Comparison of ENCODE assay signal across 22 cellular contexts in genomic region chr18:64379662-64380061, GRCh38.
DNase-seq lines count a peak whose midpoint lies in the region; ATAC-seq and TF ChIP-seq lines count a peak whose summit lies in the region.
"Had no signal": no experiment of that assay in that cellular context is flagged by ENCODE, and none has a peak within 500 bp of the region (broad histone marks: within the 10 kb centered on the region; RNA-seq: fewer than 3 reads in every experiment).

No MANE protein-coding gene starts in this region.

- ATAC-seq in GM18498 (IDR thresholded peaks at IDR 0.05; ENCODE audit: unreplicated experiment) (peak; percentile 43), GM19397 (IDR thresholded peaks at IDR 0.05; ENCODE audit: unreplicated experiment) (peak; percentile 28), HG02623 (IDR thresholded peaks at IDR 0.05; ENCODE audit: unreplicated experiment) (peak; percentile 23), HG03378 (IDR thresholded peaks at IDR 0.05; ENCODE audit: unreplicated experiment) (peak; percentile 8), HG03280 (IDR thresholded peaks at IDR 0.05; ENCODE audit: unreplicated experiment) (no peak)
- ATAC-seq in naive thymus-derived CD8-positive, alpha-beta T cell, result no peak
- ATAC-seq: A549; activated T-cell treated with anti-CD3 and anti-CD28 coated beads, Interleukin-2, amount 50 U/mL, for 72 hours; GM23338; right lobe of liver had no signal

- no peak overlapping the region for H3K27ac Mint-ChIP-seq in naive thymus-derived CD8-positive, alpha-beta T cell
- H3K27ac Mint-ChIP-seq: activated CD4-positive, alpha-beta T cell treated with anti-CD3 and anti-CD28 coated beads, Interleukin-2, amount 10 ng/mL, durations not matched to agents 7 days and 5 days; activated T-cell treated with anti-CD3 and anti-CD28 coated beads, Interleukin-2, amount 50 U/mL, for 72 hours; CD8-positive, alpha-beta memory T cell; immature natural killer cell had no signal

- peaks cover 0 to 31% (median 6%) of the 10 kb centered on the region in 9 donors for H3K9me3 Mint-ChIP-seq in naive thymus-derived CD8-positive, alpha-beta T cell
- H3K9me3 Mint-ChIP-seq: activated CD4-positive, alpha-beta T cell treated with anti-CD3 and anti-CD28 coated beads, Interleukin-2, amount 10 ng/mL, durations not matched to agents 7 days and 5 days; neural crest cell had no signal

- H3K36me3 Mint-ChIP-seq in naive thymus-derived CD8-positive, alpha-beta T cell, result no peaks in the 10 kb centered on the region
- H3K36me3 Mint-ChIP-seq: CD8-positive, alpha-beta memory T cell had no signal

- no peak overlapping the region for H3K4me3 Mint-ChIP-seq in naive thymus-derived CD8-positive, alpha-beta T cell
- H3K4me3 Mint-ChIP-seq: activated CD4-positive, alpha-beta T cell treated with anti-CD3 and anti-CD28 coated beads, Interleukin-2, amount 10 ng/mL, durations not matched to agents 7 days and 5 days; activated T-cell treated with anti-CD3 and anti-CD28 coated beads, Interleukin-2, amount 50 U/mL, for 72 hours; CD8-positive, alpha-beta memory T cell; GM23338; immature natural killer cell; neural crest cell had no signal

- no peaks in the 10 kb centered on the region for H3K27me3 Mint-ChIP-seq in naive thymus-derived CD8-positive, alpha-beta T cell
- H3K27me3 Mint-ChIP-seq: activated CD4-positive, alpha-beta T cell treated with anti-CD3 and anti-CD28 coated beads, Interleukin-2, amount 10 ng/mL, durations not matched to agents 7 days and 5 days; CD8-positive, alpha-beta memory T cell had no signal

- DNase-seq in substantia nigra (lab: John Stamatoyannopoulos, UW) (no peak), RWPE1 (ENCODE audit: low spot score) (no peak)
- DNase-seq in naive thymus-derived CD8-positive, alpha-beta T cell, result no peak
- DNase-seq: activated CD4-positive, alpha-beta T cell treated with anti-CD3 and anti-CD28 coated beads, Interleukin-2, amount 10 ng/mL, durations not matched to agents 7 days and 5 days; activated T-cell treated with anti-CD3 and anti-CD28 coated beads, Interleukin-2, amount 50 U/mL, for 72 hours; CD8-positive, alpha-beta memory T cell; EL; immature natural killer cell; mesenchymal stem cell; NCI-H146; right lobe of liver; stimulated activated CD4-positive, alpha-beta T cell treated with anti-CD3 and anti-CD28 coated beads, Interleukin-2, amount 100 ng/mL, for 48 hours; T1000 had no signal

- H3K27ac ChIP-seq in substantia nigra (ENCODE audit: low read depth, low read length, poor library complexity, severe bottlenecking) (no peak overlapping the region), RWPE1 (no peak overlapping the region)
- H3K27ac ChIP-seq: A549, right lobe of liver, SJSA1 had no signal

- CTCF ChIA-PET in RWPE1 (lab: Yijun Ruan, JAX), result no interaction called here

- POLR2A ChIA-PET in naive thymus-derived CD8-positive, alpha-beta T cell (lab: Charles Lee), result no interaction called here
- POLR2A ChIA-PET in RWPE1 (lab: Yijun Ruan, JAX; ENCODE audit: low non-redundant PET), result no interaction called here

- TF ChIP-seq CTCF in RWPE1 (conservative IDR thresholded peaks at IDR 0.05; ENCODE audit: low read depth), result no peak

- H3K4me1 Mint-ChIP-seq in naive thymus-derived CD8-positive, alpha-beta T cell, result peaks cover 0 to 2% (median 0%) of the 10 kb centered on the region in 4 donors
- H3K4me1 Mint-ChIP-seq: activated CD4-positive, alpha-beta T cell treated with anti-CD3 and anti-CD28 coated beads, Interleukin-2, amount 10 ng/mL, durations not matched to agents 7 days and 5 days; CD8-positive, alpha-beta memory T cell; immature natural killer cell had no signal

Comparison
In these comparisons a context has a peak if more than half of its experiments do, and no peak if none do; other contexts are left out.
1. ATAC-seq: peak in GM18498 (single experiment), GM19397 (single experiment), HG02623 (single experiment) and HG03378 (single experiment); none in naive thymus-derived CD8-positive, alpha-beta T cell (0 of 2) and HG03280 (single experiment).